8 cellular contexts compared by ENCODE assay signal in the genomic region with DNA sequence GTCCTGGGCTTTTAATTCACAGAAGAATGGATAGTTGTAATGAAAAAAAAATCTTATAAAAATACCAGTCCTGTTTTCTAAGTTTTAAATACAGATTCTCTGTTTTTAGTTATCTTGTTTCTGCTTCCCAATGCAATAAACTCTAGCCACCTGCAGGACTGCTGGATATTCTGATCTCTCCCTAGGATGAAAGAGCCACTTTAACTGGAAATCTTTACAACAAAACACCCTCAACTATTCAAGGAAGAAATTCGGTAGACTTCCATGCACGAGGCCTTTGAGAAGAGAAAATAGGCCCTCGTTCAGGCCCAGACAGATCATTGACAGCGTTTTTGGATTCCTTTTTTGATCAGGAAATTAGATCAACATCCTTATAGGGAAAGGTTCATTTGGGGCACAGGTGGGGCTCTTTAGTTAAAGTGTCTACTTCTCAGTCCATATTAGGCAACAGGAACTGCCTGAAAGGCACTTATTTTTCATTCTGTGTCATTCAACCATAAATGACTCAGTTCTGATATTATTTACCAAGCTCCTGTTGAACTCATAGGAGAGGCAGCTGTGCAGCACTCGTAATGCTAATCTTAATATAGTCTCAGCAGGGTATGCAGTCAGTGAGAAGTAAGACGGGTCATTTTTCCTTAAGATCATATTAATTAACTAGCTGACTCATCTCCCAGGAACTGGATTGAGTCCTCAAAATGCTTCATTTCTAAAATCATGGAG.
DNase-seq lines count a peak whose midpoint lies in the region; ATAC-seq and TF ChIP-seq lines count a peak whose summit lies in the region.

No MANE protein-coding gene starts in this region.

- POLR2A ChIA-PET in HEK293T (lab: Yijun Ruan, JAX) = no interaction called here
- POLR2A ChIA-PET in activated CD8-positive, alpha-beta T cell treated with anti-CD3 and anti-CD28 coated beads, Interleukin-2, amount 10 ng/mL, durations not matched to agents 7 days and 5 days (lab: Charles Lee) = no interaction called here

- CTCF ChIA-PET in HEK293T (lab: Yijun Ruan, JAX) = interaction anchor here (0.8 kb wide), 1 partner anchor 146 kb away, joined by 3 read pairs; no protein-coding TSS in a partner anchor
- CTCF ChIA-PET in activated CD8-positive, alpha-beta T cell treated with anti-CD3 and anti-CD28 coated beads, Interleukin-2, amount 10 ng/mL, durations not matched to agents 7 days and 5 days (lab: Charles Lee) = interaction anchor here (1.4 kb wide), 1 partner anchor 147 kb away, joined by 4 read pairs; no protein-coding TSS in a partner anchor

- H3K4me1 ChIP-seq in iPS-20b (ENCODE audit: insufficient read depth, low read length) = peaks cover 6% of the 10 kb centered on the region; the same call in 1 of the 2 replicates
- peaks cover 29 to 37% of the 10 kb centered on the region in 2 donors for H3K4me1 ChIP-seq in thyroid gland
- no peaks in the 10 kb centered on the region for H3K4me1 ChIP-seq in GM23338 (ENCODE audit: insufficient read depth)

- intact Hi-C loops in natural killer cell (cut with micrococcal nuclease) (no loop called here), thyroid gland (cut with DNase I) (no loop called here)

- TF ChIP-seq POLR2A in thyroid gland (IDR thresholded peaks at IDR 0.05) = peak in 1 of 2 donors; percentile 63

- no peak overlapping the region for H3K4me3 ChIP-seq in iPS-20b (ENCODE audit: low read length)
- no peak overlapping the region for H3K4me3 ChIP-seq in thyroid gland (replicated peaks in 1 of 3)
- H3K4me3 ChIP-seq in GM23338 = no peak overlapping the region

- H3K27me3 ChIP-seq in iPS-20b (ENCODE audit: insufficient read depth, low read length) (no peaks in the 10 kb centered on the region), thyroid gland (no peaks in the 10 kb centered on the region), GM23338 (ENCODE audit: insufficient read depth) (no peaks in the 10 kb centered on the region)

- no peaks in the 10 kb centered on the region for H3K9me3 Mint-ChIP-seq in natural killer cell treated with Interleukin-12 subunit alpha and Interleukin-12 subunit beta and Interleukin-15 and Interleukin-18, amount 100 ng/mL, for 72 hours
- H3K9me3 Mint-ChIP-seq in natural killer cell = no peaks in the 10 kb centered on the region
- H3K9me3 Mint-ChIP-seq in activated CD8-positive, alpha-beta T cell treated with anti-CD3 and anti-CD28 coated beads, Interleukin-2, amount 10 ng/mL, durations not matched to agents 7 days and 5 days (ENCODE audit: insufficient read depth) = no peaks in the 10 kb centered on the region
- H3K9me3 Mint-ChIP-seq in GM23338 = no peaks in the 10 kb centered on the region

- H3K9me2 ChIP-seq in GM23338 (ENCODE audit: insufficient read depth) = 0 out of 2 replicates have a peak, but pooled peaks cover 4% of the 10 kb centered on the region

- H3K4me1 Mint-ChIP-seq in natural killer cell treated with Interleukin-12 subunit alpha and Interleukin-12 subunit beta and Interleukin-15 and Interleukin-18, amount 100 ng/mL, for 72 hours (ENCODE audit: low read depth in 2 of 2) = peaks cover 2 to 31% of the 10 kb centered on the region in 2 donors
- H3K4me1 Mint-ChIP-seq in natural killer cell (peaks cover 0 to 4% of the 10 kb centered on the region in 2 donors), GM23338 (peaks cover 5% of the 10 kb centered on the region)
- H3K4me1 Mint-ChIP-seq in activated CD8-positive, alpha-beta T cell treated with anti-CD3 and anti-CD28 coated beads, Interleukin-2, amount 10 ng/mL, durations not matched to agents 7 days and 5 days (ENCODE audit: low read depth) = peaks cover 15% of the 10 kb centered on the region

- H3K27ac Mint-ChIP-seq in natural killer cell treated with Interleukin-12 subunit alpha and Interleukin-12 subunit beta and Interleukin-15 and Interleukin-18, amount 100 ng/mL, for 72 hours = peak overlapping the region; percentile 63 to 90
- H3K27ac Mint-ChIP-seq in natural killer cell (no peak overlapping the region), GM23338 (no peak overlapping the region)
- no peak overlapping the region for H3K27ac Mint-ChIP-seq in activated CD8-positive, alpha-beta T cell treated with anti-CD3 and anti-CD28 coated beads, Interleukin-2, amount 10 ng/mL, durations not matched to agents 7 days and 5 days

- ATAC-seq in natural killer cell treated with Interleukin-12 subunit alpha and Interleukin-12 subunit beta and Interleukin-15 and Interleukin-18, amount 100 ng/mL, for 72 hours = peak; percentile 82 to 95
- ATAC-seq in natural killer cell (no peak), GM23338 (no peak)
- ATAC-seq in activated CD8-positive, alpha-beta T cell treated with anti-CD3 and anti-CD28 coated beads, Interleukin-2, amount 10 ng/mL, durations not matched to agents 7 days and 5 days = peak; percentile 55

- H2AFZ ChIP-seq in GM23338 = no peak overlapping the region

- H3K9me3 ChIP-seq in iPS-20b (ENCODE audit: insufficient read depth, low read depth, low read length) (no peaks in the 10 kb centered on the region), thyroid gland (no peaks in the 10 kb centered on the region)

- TF ChIP-seq CTCF in natural killer cell (IDR thresholded peaks at IDR 0.05) (no peak), thyroid gland (IDR thresholded peaks at IDR 0.05) (no peak), GM23338 (conservative IDR thresholded peaks at IDR 0.05; ENCODE audit: low read depth in 2 of 2) (no peak)

- no peaks in the 10 kb centered on the region for H4K20me1 ChIP-seq in GM23338 (replicated peaks; ENCODE audit: insufficient read depth)

- H3K27ac ChIP-seq in iPS-20b (ENCODE audit: low read length) (no peak overlapping the region), thyroid gland (peak overlapping the region; percentile 80 to 89 (median 85)), GM23338 (ENCODE audit: low read depth) (no peak overlapping the region)

- no peak for DNase-seq in natural killer cell treated with Interleukin-12 subunit alpha and Interleukin-12 subunit beta and Interleukin-15 and Interleukin-18, amount 100 ng/mL, for 72 hours (ENCODE audit: low spot score)
- DNase-seq in natural killer cell = no peak
- no peak for DNase-seq in HEK293T (ENCODE audit: extremely low spot score)
- peak; percentile 70 for DNase-seq in NCI-H128 (lab: John Stamatoyannopoulos, UW; ENCODE audit: unreplicated experiment)
- DNase-seq in activated CD8-positive, alpha-beta T cell treated with anti-CD3 and anti-CD28 coated beads, Interleukin-2, amount 10 ng/mL, durations not matched to agents 7 days and 5 days = no peak
- no peak for DNase-seq in thyroid gland
- no peak for DNase-seq in GM23338 (ENCODE audit: low spot score)

- 0 out of 2 replicates have a peak overlapping the region, but pooled peaks have one; percentile 10 for H3K9ac ChIP-seq in iPS-20b (ENCODE audit: low read depth, low read length)

- 32 to 34% methylated on average over 6 of the region's 6 CpGs for WGBS in thyroid gland, 2 donors

- H3K79me2 ChIP-seq in GM23338 (replicated peaks; ENCODE audit: insufficient read depth) = no peaks in the 10 kb centered on the region

- H3K36me3 ChIP-seq in iPS-20b (ENCODE audit: insufficient read depth, low read depth, low read length) (no peaks in the 10 kb centered on the region), thyroid gland (no peaks in the 10 kb centered on the region), GM23338 (ENCODE audit: insufficient read depth) (no peaks in the 10 kb centered on the region)

- no peak overlapping the region for H3K4me2 ChIP-seq in GM23338

- peak overlapping the region; percentile 74 for H3K4me3 Mint-ChIP-seq in natural killer cell treated with Interleukin-12 subunit alpha and Interleukin-12 subunit beta and Interleukin-15 and Interleukin-18, amount 100 ng/mL, for 72 hours
- H3K4me3 Mint-ChIP-seq in natural killer cell = no peak overlapping the region
- no peak overlapping the region for H3K4me3 Mint-ChIP-seq in activated CD8-positive, alpha-beta T cell treated with anti-CD3 and anti-CD28 coated beads, Interleukin-2, amount 10 ng/mL, durations not matched to agents 7 days and 5 days
- H3K4me3 Mint-ChIP-seq in GM23338 = no peak overlapping the region

- H3K27me3 Mint-ChIP-seq in natural killer cell treated with Interleukin-12 subunit alpha and Interleukin-12 subunit beta and Interleukin-15 and Interleukin-18, amount 100 ng/mL, for 72 hours = peaks cover 17 to 22% of the 10 kb centered on the region in 2 donors
- H3K27me3 Mint-ChIP-seq in natural killer cell (ENCODE audit: low read depth in 2 of 2) (peaks cover 20 to 32% of the 10 kb centered on the region in 2 donors), GM23338 (ENCODE audit: insufficient read depth, low read depth, poor library complexity) (peaks cover 2% of the 10 kb centered on the region)
- peaks cover 5% of the 10 kb centered on the region for H3K27me3 Mint-ChIP-seq in activated CD8-positive, alpha-beta T cell treated with anti-CD3 and anti-CD28 coated beads, Interleukin-2, amount 10 ng/mL, durations not matched to agents 7 days and 5 days (ENCODE audit: low read depth)

- H3F3A ChIP-seq in GM23338 (replicated peaks; ENCODE audit: low read depth) = no peaks in the 10 kb centered on the region

- H3K36me3 Mint-ChIP-seq in natural killer cell treated with Interleukin-12 subunit alpha and Interleukin-12 subunit beta and Interleukin-15 and Interleukin-18, amount 100 ng/mL, for 72 hours = peaks cover 10% of the 10 kb centered on the region
- H3K36me3 Mint-ChIP-seq in natural killer cell (no peaks in the 10 kb centered on the region), GM23338 (ENCODE audit: low read depth) (no peaks in the 10 kb centered on the region)
- no peaks in the 10 kb centered on the region for H3K36me3 Mint-ChIP-seq in activated CD8-positive, alpha-beta T cell treated with anti-CD3 and anti-CD28 coated beads, Interleukin-2, amount 10 ng/mL, durations not matched to agents 7 days and 5 days (ENCODE audit: low read depth)

TF ChIP-seq in HEK293T, 16 proteins besides CTCF, POLR2A, EP300 and RAD21 (continues in another document):
- TF ChIP-seq, protein P1, sequence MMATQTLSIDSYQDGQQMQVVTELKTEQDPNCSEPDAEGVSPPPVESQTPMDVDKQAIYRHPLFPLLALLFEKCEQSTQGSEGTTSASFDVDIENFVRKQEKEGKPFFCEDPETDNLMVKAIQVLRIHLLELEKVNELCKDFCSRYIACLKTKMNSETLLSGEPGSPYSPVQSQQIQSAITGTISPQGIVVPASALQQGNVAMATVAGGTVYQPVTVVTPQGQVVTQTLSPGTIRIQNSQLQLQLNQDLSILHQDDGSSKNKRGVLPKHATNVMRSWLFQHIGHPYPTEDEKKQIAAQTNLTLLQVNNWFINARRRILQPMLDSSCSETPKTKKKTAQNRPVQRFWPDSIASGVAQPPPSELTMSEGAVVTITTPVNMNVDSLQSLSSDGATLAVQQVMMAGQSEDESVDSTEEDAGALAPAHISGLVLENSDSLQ (IDR thresholded peaks at IDR 0.05) = peak; percentile 79

TF ChIP-seq in GM23338, 12 proteins besides CTCF, POLR2A, EP300 and RAD21 (continues in another document):
- TF ChIP-seq CREB1 (CRISPR knock-in tag; IDR thresholded peaks at IDR 0.05; ENCODE audit: low read depth) = no peak
- TF ChIP-seq EZH2phosphoT487 (IDR thresholded peaks at IDR 0.05; ENCODE audit: unreplicated experiment) = no peak
- no peak for TF ChIP-seq POLR2AphosphoS5 (IDR thresholded peaks at IDR 0.05; ENCODE audit: low read depth)
- TF ChIP-seq NANOG (IDR thresholded peaks at IDR 0.05; ENCODE audit: borderline replicate concordance) = no peak
- TF ChIP-seq ZNF331 (CRISPR knock-in tag; IDR thresholded peaks at IDR 0.05; ENCODE audit: low read depth) = no peak

Comparison
In these comparisons a context has a peak if more than half of its experiments do, and no peak if none do; other contexts are left out.
1. ATAC-seq: peak in natural killer cell treated with Interleukin-12 subunit alpha and Interleukin-12 subunit beta and Interleukin-15 and Interleukin-18, amount 100 ng/mL, for 72 hours (2 of 2) and activated CD8-positive, alpha-beta T cell treated with anti-CD3 and anti-CD28 coated beads, Interleukin-2, amount 10 ng/mL, durations not matched to agents 7 days and 5 days (single experiment); none in natural killer cell (0 of 3) and GM23338 (single experiment).
2. H3K27ac Mint-ChIP-seq: peak in natural killer cell treated with Interleukin-12 subunit alpha and Interleukin-12 subunit beta and Interleukin-15 and Interleukin-18, amount 100 ng/mL, for 72 hours (2 of 2); none in natural killer cell (0 of 2), activated CD8-positive, alpha-beta T cell treated with anti-CD3 and anti-CD28 coated beads, Interleukin-2, amount 10 ng/mL, durations not matched to agents 7 days and 5 days (single experiment) and GM23338 (single experiment).
3. H3K27ac ChIP-seq: peak in thyroid gland (3 of 3); none in iPS-20b (single experiment) and GM23338 (single experiment).